In the genomic region with DNA sequence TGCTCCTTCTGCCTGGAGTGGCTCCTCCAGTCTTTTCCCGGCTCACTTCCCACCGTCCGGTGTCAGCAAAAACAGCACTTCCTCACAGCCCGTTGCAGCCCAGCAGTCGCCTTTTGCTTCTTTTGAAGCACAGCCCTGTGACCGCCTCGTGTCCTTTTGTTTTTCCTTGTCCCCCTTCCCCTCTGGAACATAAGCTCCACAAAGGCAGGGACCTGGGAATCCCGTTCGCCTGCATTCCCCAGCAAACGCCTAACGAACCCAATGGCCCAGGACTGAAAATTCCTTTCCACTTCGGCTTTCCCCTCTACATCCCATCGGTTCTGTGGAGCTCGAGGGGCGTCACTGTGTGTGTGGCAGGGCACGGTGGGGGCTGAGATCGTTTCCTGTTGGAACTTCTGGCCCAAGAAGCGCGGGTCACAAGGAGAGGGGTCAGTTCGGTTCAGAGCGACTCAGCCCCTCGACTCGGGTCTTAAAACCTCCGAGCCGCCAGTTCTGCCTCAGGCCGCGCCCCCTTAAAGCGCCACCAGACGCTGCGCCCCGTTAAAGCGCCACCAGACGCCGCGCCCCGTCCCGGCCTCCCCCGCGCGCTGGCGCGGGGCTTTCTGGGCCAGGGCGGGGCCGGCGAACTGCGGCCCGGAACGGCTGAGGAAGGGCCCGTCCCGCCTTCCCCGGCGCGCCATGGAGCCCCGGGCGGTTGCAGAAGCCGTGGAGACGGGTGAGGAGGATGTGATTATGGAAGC, we compare ENCODE assay signal across 8 cellular contexts. TPM values are rescaled to one million over a fixed set of nuclear protein-coding genes. Genes with fewer than 3 reads are reported as not detected.
DNase-seq lines count a peak whose midpoint lies in the region; ATAC-seq and TF ChIP-seq lines count a peak whose summit lies in the region.

No MANE protein-coding gene starts in this region.

- CTCF ChIA-PET in HEK293 (lab: Yijun Ruan, JAX) = interaction anchor here (1.3 to 1.9 kb wide), 2 partner anchors 21 to 42 kb away, joined by 4 to 7 read pairs; no protein-coding TSS in a partner anchor

- ATAC-seq in DND-41 (ENCODE audit: insufficient read depth, low read depth) (peak; percentile 75), GM21390 (IDR thresholded peaks at IDR 0.05; ENCODE audit: unreplicated experiment) (no peak)

- POLR2A ChIA-PET in HEK293 (lab: Yijun Ruan, JAX) = interaction anchor here (0.6 to 2.5 kb wide), 8 partner anchors 8 to 321 kb away, joined by 3 to 22 read pairs (median 4); no protein-coding TSS in a partner anchor

- H3K27me3 ChIP-seq in DND-41 (ENCODE audit: insufficient read depth, low read length, poor library complexity) (no peaks in the 10 kb centered on the region), WERI-Rb-1 (ENCODE audit: insufficient read depth, low read depth, severe bottlenecking) (no peaks in the 10 kb centered on the region), iPS-20b (ENCODE audit: insufficient read depth, low read length) (no peaks in the 10 kb centered on the region), skeletal muscle tissue (ENCODE audit: control insufficient read depth in 3 of 3, insufficient read depth in 3 of 3, low read length in 3 of 3) (no peaks in the 10 kb centered on the region)

- H3K27ac ChIP-seq in DND-41 (ENCODE audit: low read length) = peak overlapping the region; percentile 96
- peak overlapping the region; percentile 59 for H3K27ac ChIP-seq in HEK293 (ENCODE audit: extremely low read depth, low read depth, low read length)
- H3K27ac ChIP-seq in WERI-Rb-1 = peak overlapping the region; percentile 92
- peak overlapping the region; percentile 68 for H3K27ac ChIP-seq in iPS-20b (ENCODE audit: low read length)
- H3K27ac ChIP-seq in skeletal muscle tissue (ENCODE audit: low read depth, low read length) = peak overlapping the region; percentile 98

- in situ Hi-C loops in T47D (cut with HindIII; ENCODE audit: low pct_unique_long_range_greater_than_20kb, low sequenced_read_pairs) = no loop called here

- H4K20me1 ChIP-seq in DND-41 (ENCODE audit: insufficient read depth, low read length) = peaks cover 70% of the 10 kb centered on the region

- peaks cover 60% of the 10 kb centered on the region for H3K79me2 ChIP-seq in DND-41 (ENCODE audit: insufficient read depth, low read length)

- DNase-seq in DND-41 (peak; percentile 85), NCI-H2029 (lab: John Stamatoyannopoulos, UW) (peak; percentile 63), WERI-Rb-1 (peak; percentile 80), T47D (ENCODE audit: low read depth in 1 of 2, low spot score in 1 of 2) (peak; percentile 69 to 80)

- H3K4me1 ChIP-seq in DND-41 (ENCODE audit: insufficient read depth, low read length) (peaks cover 48% of the 10 kb centered on the region), HEK293 (ENCODE audit: control insufficient read depth, insufficient read depth, low read length) (no peaks in the 10 kb centered on the region), iPS-20b (ENCODE audit: insufficient read depth, low read length) (peaks cover 10% of the 10 kb centered on the region), skeletal muscle tissue (ENCODE audit: control insufficient read depth in 3 of 3, insufficient read depth in 3 of 3, low read length in 3 of 3) (peaks cover 53 to 65% (median 57%) of the 10 kb centered on the region in 3 donors)

- H3K36me3 ChIP-seq in DND-41 (ENCODE audit: insufficient read depth, low read length) = peaks cover 66% of the 10 kb centered on the region
- H3K36me3 ChIP-seq in HEK293 (ENCODE audit: control insufficient read depth in 2 of 2, insufficient read depth in 1 of 2, low read length in 2 of 2) = peaks cover 0 to 70% of the 10 kb centered on the region in 2 experiments; a peak in 1 of 3 replicates
- H3K36me3 ChIP-seq in WERI-Rb-1 = peaks cover 55% of the 10 kb centered on the region
- peaks cover 49% of the 10 kb centered on the region for H3K36me3 ChIP-seq in iPS-20b (ENCODE audit: insufficient read depth, low read depth, low read length)
- peaks cover 59 to 67% (median 62%) of the 10 kb centered on the region in 3 donors for H3K36me3 ChIP-seq in skeletal muscle tissue (ENCODE audit: control insufficient read depth in 3 of 3, insufficient read depth in 3 of 3, low read length in 3 of 3)

- peak overlapping the region; percentile 91 for H3K9ac ChIP-seq in DND-41 (ENCODE audit: low read depth, low read length)
- peak overlapping the region; percentile 93 for H3K9ac ChIP-seq in iPS-20b (ENCODE audit: low read depth, low read length)
- peak overlapping the region; percentile 98 to 99 (median 99) for H3K9ac ChIP-seq in skeletal muscle tissue (ENCODE audit: low read depth in 1 of 3, low read length in 3 of 3)

- TF ChIP-seq CTCF in DND-41 (IDR thresholded peaks at IDR 0.05; ENCODE audit: borderline replicate concordance, extremely low read depth, low read length, poor library complexity, severe bottlenecking) (no peak), HEK293 (tag by site-specific recombination; IDR thresholded peaks at IDR 0.05) (no peak), WERI-Rb-1 (IDR thresholded peaks at IDR 0.05; ENCODE audit: low read depth, low read length) (no peak)

- peak overlapping the region; percentile 85 to 89 for H3K4me3 ChIP-seq in DND-41 (ENCODE audit: low read depth in 1 of 2, low read length in 2 of 2)
- H3K4me3 ChIP-seq in HEK293 (ENCODE audit: low read depth, low read length) = peak overlapping the region; percentile 83
- peak overlapping the region; percentile 78 for H3K4me3 ChIP-seq in WERI-Rb-1 (ENCODE audit: low read depth, low read length)
- H3K4me3 ChIP-seq in iPS-20b (ENCODE audit: low read length) = peak overlapping the region; percentile 92
- peak overlapping the region; percentile 94 to 99 (median 98) for H3K4me3 ChIP-seq in skeletal muscle tissue (ENCODE audit: low read length in 3 of 3)

- H2AFZ ChIP-seq in DND-41 (ENCODE audit: low read depth, low read length) = peak overlapping the region; percentile 63

- peak overlapping the region; percentile 89 for H3K4me2 ChIP-seq in DND-41 (ENCODE audit: insufficient read depth, low read length)

- no peaks in the 10 kb centered on the region for H3K9me3 ChIP-seq in DND-41 (ENCODE audit: insufficient read depth, low read length, severe bottlenecking)
- no peaks in the 10 kb centered on the region for H3K9me3 ChIP-seq in HEK293 (ENCODE audit: control insufficient read depth, insufficient read depth, low read depth, low read length)
- H3K9me3 ChIP-seq in WERI-Rb-1 (ENCODE audit: severe bottlenecking) = no peaks in the 10 kb centered on the region
- H3K9me3 ChIP-seq in iPS-20b (ENCODE audit: insufficient read depth, low read depth, low read length) = no peaks in the 10 kb centered on the region
- no peaks in the 10 kb centered on the region for H3K9me3 ChIP-seq in skeletal muscle tissue (ENCODE audit: control insufficient read depth in 3 of 3, low read length in 3 of 3)

TF ChIP-seq in HEK293, 187 proteins besides CTCF, POLR2A, EP300 and RAD21 (continues in another document):
- TF ChIP-seq, protein P1, sequence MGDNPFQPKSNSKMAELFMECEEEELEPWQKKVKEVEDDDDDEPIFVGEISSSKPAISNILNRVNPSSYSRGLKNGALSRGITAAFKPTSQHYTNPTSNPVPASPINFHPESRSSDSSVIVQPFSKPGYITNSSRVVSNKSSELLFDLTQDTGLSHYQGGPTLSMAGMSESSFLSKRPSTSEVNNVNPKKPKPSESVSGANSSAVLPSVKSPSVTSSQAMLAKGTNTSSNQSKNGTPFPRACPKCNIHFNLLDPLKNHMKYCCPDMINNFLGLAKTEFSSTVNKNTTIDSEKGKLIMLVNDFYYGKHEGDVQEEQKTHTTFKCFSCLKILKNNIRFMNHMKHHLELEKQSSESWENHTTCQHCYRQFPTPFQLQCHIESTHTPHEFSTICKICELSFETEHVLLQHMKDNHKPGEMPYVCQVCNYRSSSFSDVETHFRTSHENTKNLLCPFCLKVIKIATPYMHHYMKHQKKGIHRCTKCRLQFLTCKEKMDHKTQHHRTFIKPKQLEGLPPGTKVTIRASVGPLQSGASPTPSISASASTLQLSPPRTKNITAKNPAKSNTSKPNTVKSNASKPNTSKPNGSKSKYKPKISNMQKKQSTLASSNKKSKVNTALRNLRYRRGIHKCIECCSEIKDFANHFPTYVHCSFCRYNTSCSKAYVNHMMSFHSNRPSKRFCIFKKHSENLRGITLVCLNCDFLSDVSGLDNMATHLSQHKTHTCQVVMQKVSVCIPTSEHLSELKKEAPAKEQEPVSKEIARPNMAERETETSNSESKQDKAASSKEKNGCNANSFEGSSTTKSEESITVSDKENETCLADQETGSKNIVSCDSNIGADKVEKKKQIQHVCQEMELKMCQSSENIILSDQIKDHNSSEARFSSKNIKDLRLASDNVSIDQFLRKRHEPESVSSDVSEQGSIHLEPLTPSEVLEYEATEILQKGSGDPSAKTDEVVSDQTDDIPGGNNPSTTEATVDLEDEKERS (tag by site-specific recombination; IDR thresholded peaks at IDR 0.05) = no peak
- TF ChIP-seq ZNF560 (tag by site-specific recombination; IDR thresholded peaks at IDR 0.05; ENCODE audit: borderline replicate concordance) (no peak), SCRT2 (tag by site-specific recombination; IDR thresholded peaks at IDR 0.05) (no peak)

RNA-seq across cellular contexts. Expression of a gene that starts 0.8 kb away (rescaled TPM):
- 87.7 TPM for total RNA-seq in skeletal muscle tissue

RNA-seq across cellular contexts. Expression of a gene that starts 1.1 kb away (rescaled TPM):
- 8.9 TPM for total RNA-seq in skeletal muscle tissue

RNA-seq across cellular contexts. Expression of a gene that starts 15.5 kb away (rescaled TPM):
- total RNA-seq in skeletal muscle tissue = not detected

RNA-seq across cellular contexts. Expression of a gene that starts 27.8 kb away (rescaled TPM):
- 14.6 TPM for total RNA-seq in skeletal muscle tissue

RNA-seq across cellular contexts. Expression of a gene that starts 28.4 kb away (rescaled TPM):
- total RNA-seq in skeletal muscle tissue = 104 TPM
